Comparison of ENCODE assay signal across 2 cellular contexts in the genomic region with DNA sequence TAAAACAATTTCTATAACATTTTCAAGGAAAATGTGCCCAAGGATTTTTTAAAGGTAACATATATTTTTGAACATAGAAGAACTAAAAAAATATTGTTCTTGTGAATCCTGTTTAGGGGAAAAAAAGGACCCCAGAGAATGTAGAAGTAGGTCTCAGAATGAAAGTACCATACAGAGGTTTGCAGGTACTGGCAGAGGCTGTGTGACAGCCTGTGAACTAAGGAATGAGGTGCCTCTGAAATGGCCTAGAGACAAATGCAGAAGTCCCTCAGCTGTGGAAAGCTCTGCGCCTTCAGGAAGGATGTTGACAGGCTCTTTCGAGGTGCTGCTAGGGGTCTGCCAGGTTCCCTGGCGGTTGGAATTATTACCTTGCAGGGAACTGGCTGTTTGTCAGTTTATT.
TF ChIP-seq lines count a peak whose summit lies in the region.

No MANE protein-coding gene starts in this region.

TF ChIP-seq in GM12878, 131 proteins besides CTCF, POLR2A, EP300 and RAD21:
- TF ChIP-seq, protein P1, sequence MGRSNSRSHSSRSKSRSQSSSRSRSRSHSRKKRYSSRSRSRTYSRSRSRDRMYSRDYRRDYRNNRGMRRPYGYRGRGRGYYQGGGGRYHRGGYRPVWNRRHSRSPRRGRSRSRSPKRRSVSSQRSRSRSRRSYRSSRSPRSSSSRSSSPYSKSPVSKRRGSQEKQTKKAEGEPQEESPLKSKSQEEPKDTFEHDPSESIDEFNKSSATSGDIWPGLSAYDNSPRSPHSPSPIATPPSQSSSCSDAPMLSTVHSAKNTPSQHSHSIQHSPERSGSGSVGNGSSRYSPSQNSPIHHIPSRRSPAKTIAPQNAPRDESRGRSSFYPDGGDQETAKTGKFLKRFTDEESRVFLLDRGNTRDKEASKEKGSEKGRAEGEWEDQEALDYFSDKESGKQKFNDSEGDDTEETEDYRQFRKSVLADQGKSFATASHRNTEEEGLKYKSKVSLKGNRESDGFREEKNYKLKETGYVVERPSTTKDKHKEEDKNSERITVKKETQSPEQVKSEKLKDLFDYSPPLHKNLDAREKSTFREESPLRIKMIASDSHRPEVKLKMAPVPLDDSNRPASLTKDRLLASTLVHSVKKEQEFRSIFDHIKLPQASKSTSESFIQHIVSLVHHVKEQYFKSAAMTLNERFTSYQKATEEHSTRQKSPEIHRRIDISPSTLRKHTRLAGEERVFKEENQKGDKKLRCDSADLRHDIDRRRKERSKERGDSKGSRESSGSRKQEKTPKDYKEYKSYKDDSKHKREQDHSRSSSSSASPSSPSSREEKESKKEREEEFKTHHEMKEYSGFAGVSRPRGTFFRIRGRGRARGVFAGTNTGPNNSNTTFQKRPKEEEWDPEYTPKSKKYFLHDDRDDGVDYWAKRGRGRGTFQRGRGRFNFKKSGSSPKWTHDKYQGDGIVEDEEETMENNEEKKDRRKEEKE (IDR thresholded peaks at IDR 0.05) = no peak
- peak; percentile 29; the same call in 1 of the 2 replicates for TF ChIP-seq SPI1 (IDR thresholded peaks at IDR 0.05; ENCODE audit: borderline replicate concordance, insufficient read depth, low read depth, low read length)
- no peak for TF ChIP-seq CREB1 (IDR thresholded peaks at IDR 0.05; ENCODE audit: low read depth)
TF ChIP-seq in GM12878: peak in this region for 1.

TF ChIP-seq in SK-N-SH, 30 proteins besides CTCF, POLR2A, EP300 and RAD21:
- TF ChIP-seq, protein P2, sequence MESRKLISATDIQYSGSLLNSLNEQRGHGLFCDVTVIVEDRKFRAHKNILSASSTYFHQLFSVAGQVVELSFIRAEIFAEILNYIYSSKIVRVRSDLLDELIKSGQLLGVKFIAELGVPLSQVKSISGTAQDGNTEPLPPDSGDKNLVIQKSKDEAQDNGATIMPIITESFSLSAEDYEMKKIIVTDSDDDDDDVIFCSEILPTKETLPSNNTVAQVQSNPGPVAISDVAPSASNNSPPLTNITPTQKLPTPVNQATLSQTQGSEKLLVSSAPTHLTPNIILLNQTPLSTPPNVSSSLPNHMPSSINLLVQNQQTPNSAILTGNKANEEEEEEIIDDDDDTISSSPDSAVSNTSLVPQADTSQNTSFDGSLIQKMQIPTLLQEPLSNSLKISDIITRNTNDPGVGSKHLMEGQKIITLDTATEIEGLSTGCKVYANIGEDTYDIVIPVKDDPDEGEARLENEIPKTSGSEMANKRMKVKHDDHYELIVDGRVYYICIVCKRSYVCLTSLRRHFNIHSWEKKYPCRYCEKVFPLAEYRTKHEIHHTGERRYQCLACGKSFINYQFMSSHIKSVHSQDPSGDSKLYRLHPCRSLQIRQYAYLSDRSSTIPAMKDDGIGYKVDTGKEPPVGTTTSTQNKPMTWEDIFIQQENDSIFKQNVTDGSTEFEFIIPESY (IDR thresholded peaks at IDR 0.05; ENCODE audit: borderline replicate concordance, low read depth) = no peak
- TF ChIP-seq MEF2A (IDR thresholded peaks at IDR 0.05; ENCODE audit: borderline replicate concordance, low read depth) (no peak), POLR2AphosphoS5 (IDR thresholded peaks at IDR 0.05; ENCODE audit: low read depth, low read length) (no peak), FOXM1 (IDR thresholded peaks at IDR 0.05; ENCODE audit: low read depth) (no peak), FOSL2 (IDR thresholded peaks at IDR 0.05; ENCODE audit: borderline replicate concordance, low read depth) (no peak), FOXJ3 (CRISPR knock-in tag; IDR thresholded peaks at IDR 0.05) (no peak), TEAD4 (IDR thresholded peaks at IDR 0.05; ENCODE audit: borderline replicate concordance, insufficient read depth) (no peak), GABPA (IDR thresholded peaks at IDR 0.05; ENCODE audit: low read depth) (no peak), NFIC (IDR thresholded peaks at IDR 0.05; ENCODE audit: borderline replicate concordance) (no peak), TCF12 (IDR thresholded peaks at IDR 0.05) (no peak)
- TF ChIP-seq, protein P3, sequence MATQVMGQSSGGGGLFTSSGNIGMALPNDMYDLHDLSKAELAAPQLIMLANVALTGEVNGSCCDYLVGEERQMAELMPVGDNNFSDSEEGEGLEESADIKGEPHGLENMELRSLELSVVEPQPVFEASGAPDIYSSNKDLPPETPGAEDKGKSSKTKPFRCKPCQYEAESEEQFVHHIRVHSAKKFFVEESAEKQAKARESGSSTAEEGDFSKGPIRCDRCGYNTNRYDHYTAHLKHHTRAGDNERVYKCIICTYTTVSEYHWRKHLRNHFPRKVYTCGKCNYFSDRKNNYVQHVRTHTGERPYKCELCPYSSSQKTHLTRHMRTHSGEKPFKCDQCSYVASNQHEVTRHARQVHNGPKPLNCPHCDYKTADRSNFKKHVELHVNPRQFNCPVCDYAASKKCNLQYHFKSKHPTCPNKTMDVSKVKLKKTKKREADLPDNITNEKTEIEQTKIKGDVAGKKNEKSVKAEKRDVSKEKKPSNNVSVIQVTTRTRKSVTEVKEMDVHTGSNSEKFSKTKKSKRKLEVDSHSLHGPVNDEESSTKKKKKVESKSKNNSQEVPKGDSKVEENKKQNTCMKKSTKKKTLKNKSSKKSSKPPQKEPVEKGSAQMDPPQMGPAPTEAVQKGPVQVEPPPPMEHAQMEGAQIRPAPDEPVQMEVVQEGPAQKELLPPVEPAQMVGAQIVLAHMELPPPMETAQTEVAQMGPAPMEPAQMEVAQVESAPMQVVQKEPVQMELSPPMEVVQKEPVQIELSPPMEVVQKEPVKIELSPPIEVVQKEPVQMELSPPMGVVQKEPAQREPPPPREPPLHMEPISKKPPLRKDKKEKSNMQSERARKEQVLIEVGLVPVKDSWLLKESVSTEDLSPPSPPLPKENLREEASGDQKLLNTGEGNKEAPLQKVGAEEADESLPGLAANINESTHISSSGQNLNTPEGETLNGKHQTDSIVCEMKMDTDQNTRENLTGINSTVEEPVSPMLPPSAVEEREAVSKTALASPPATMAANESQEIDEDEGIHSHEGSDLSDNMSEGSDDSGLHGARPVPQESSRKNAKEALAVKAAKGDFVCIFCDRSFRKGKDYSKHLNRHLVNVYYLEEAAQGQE (IDR thresholded peaks at IDR 0.05; ENCODE audit: low read depth, low read length) = no peak
- TF ChIP-seq, protein P4, sequence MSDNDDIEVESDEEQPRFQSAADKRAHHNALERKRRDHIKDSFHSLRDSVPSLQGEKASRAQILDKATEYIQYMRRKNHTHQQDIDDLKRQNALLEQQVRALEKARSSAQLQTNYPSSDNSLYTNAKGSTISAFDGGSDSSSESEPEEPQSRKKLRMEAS (IDR thresholded peaks at IDR 0.05; ENCODE audit: low read depth) = no peak
- TF ChIP-seq, protein P5, sequence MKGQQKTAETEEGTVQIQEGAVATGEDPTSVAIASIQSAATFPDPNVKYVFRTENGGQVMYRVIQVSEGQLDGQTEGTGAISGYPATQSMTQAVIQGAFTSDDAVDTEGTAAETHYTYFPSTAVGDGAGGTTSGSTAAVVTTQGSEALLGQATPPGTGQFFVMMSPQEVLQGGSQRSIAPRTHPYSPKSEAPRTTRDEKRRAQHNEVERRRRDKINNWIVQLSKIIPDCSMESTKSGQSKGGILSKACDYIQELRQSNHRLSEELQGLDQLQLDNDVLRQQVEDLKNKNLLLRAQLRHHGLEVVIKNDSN (IDR thresholded peaks at IDR 0.05; ENCODE audit: borderline replicate concordance, low read depth) = no peak
